ENCODE assay signal across 1 cellular context in genomic region chr17:65170839-65171238, GRCh38.
TF ChIP-seq lines count a peak whose summit lies in the region.

No MANE protein-coding gene starts in this region.

TF ChIP-seq in K562, 482 proteins besides CTCF, POLR2A, EP300 and RAD21 (continued from another document):
- TF ChIP-seq ARID4B (CRISPR knock-in tag; IDR thresholded peaks at IDR 0.05): no peak
- no peak for TF ChIP-seq ETS2 (tag; IDR thresholded peaks at IDR 0.05; ENCODE audit: borderline replicate concordance, poor library complexity, severe bottlenecking)
TF ChIP-seq in K562: peak in this region for 0.
